Comparison of ENCODE assay signal across 2 cellular contexts in genomic region chr10:87242192-87242591, GRCh38. TPM values are rescaled to one million over a fixed set of nuclear protein-coding genes. Genes with fewer than 3 reads are reported as not detected.
"Had no signal": no experiment of that assay in that cellular context is flagged by ENCODE, and none has a peak within 500 bp of the region (broad histone marks: within the 10 kb centered on the region; RNA-seq: fewer than 3 reads in every experiment).

No MANE protein-coding gene starts in this region.

RNA-seq across cellular contexts. Expression of gene NUTM2A, which starts 16.9 kb away (rescaled TPM):
- total RNA-seq: GM23338, H7 had no signal
